Comparison of ENCODE assay signal across 9 cellular contexts in the genomic region with DNA sequence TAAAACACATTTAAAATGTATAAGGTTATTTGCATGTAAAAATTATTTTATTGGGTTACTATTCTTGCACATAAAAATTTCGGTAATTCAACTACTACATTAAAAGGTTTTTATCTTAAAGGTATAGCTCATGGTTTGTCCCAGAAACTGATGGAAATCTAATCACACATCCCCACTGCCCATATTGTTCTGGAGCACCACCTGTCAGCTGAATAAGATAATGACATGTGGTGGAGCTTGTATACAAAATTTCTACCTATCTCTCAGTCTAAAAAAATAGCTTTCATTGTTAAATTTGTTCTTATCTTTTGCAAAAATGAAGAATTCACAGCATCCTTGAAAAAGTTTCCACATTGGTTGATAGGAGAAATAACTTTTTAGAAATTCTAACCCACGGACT. TPM values are rescaled to one million over a fixed set of nuclear protein-coding genes. Genes with fewer than 3 reads are reported as not detected.
DNase-seq lines count a peak whose midpoint lies in the region; ATAC-seq and TF ChIP-seq lines count a peak whose summit lies in the region.
"Had no signal": no experiment of that assay in that cellular context is flagged by ENCODE, and none has a peak within 500 bp of the region (broad histone marks: within the 10 kb centered on the region; RNA-seq: fewer than 3 reads in every experiment).

No MANE protein-coding gene starts in this region.

- peaks cover 0 to 1% (median 0%) of the 10 kb centered on the region in 11 donors for H3K9me3 Mint-ChIP-seq in naive thymus-derived CD4-positive, alpha-beta T cell
- H3K9me3 Mint-ChIP-seq: activated CD4-positive, alpha-beta T cell treated with anti-CD3 and anti-CD28 coated beads, Interleukin-2, amount 10 ng/mL, durations not matched to agents 7 days and 5 days had no signal

- peaks cover 0 to 5% (median 0%) of the 10 kb centered on the region in 5 donors for H3K27me3 Mint-ChIP-seq in naive thymus-derived CD4-positive, alpha-beta T cell
- H3K27me3 Mint-ChIP-seq: activated CD4-positive, alpha-beta T cell treated with anti-CD3 and anti-CD28 coated beads, Interleukin-2, amount 10 ng/mL, durations not matched to agents 7 days and 5 days had no signal

- no peak overlapping the region for H3K9ac ChIP-seq in neural cell (ENCODE audit: low read length)

- H3K4me3 ChIP-seq in neural cell (ENCODE audit: low read length) (no peak overlapping the region), spleen (no peak overlapping the region)
- H3K4me3 ChIP-seq in naive thymus-derived CD4-positive, alpha-beta T cell (ENCODE audit: low read length) = no peak overlapping the region
- H3K4me3 ChIP-seq: body of pancreas had no signal

- TF ChIP-seq CTCF in LNCAP (IDR thresholded peaks at IDR 0.05) (peak; percentile 66), neural cell (IDR thresholded peaks at IDR 0.05; ENCODE audit: poor library complexity, severe bottlenecking) (peak; percentile 43), spleen (IDR thresholded peaks at IDR 0.05 in 8 of 11, conservative IDR thresholded peaks at IDR 0.05 in 3 of 11) (no peak)

- CTCF ChIA-PET in naive thymus-derived CD4-positive, alpha-beta T cell (lab: Charles Lee) = interaction anchor here (0.7 kb wide), 2 partner anchors 21 to 180 kb away, joined by 3 to 4 read pairs; no protein-coding TSS in a partner anchor

- no peak overlapping the region for H3K27ac ChIP-seq in neural cell (ENCODE audit: low read length)
- no peak overlapping the region for H3K27ac ChIP-seq in spleen
- H3K27ac ChIP-seq in naive thymus-derived CD4-positive, alpha-beta T cell (ENCODE audit: low read depth, low read length) = no peak overlapping the region
- H3K27ac ChIP-seq: body of pancreas had no signal

- H3K27ac Mint-ChIP-seq in naive thymus-derived CD4-positive, alpha-beta T cell = no peak overlapping the region
- H3K27ac Mint-ChIP-seq: activated CD4-positive, alpha-beta T cell treated with anti-CD3 and anti-CD28 coated beads, Interleukin-2, amount 10 ng/mL, durations not matched to agents 7 days and 5 days had no signal

- ATAC-seq in naive thymus-derived CD4-positive, alpha-beta T cell = no peak
- no peak for ATAC-seq in GM21528 (IDR thresholded peaks at IDR 0.05; ENCODE audit: low FRiP score, unreplicated experiment)
- ATAC-seq: body of pancreas had no signal

- TF ChIP-seq RAD21 in neural cell (conservative IDR thresholded peaks at IDR 0.05) = peak; percentile 56

- H3K4me1 Mint-ChIP-seq in naive thymus-derived CD4-positive, alpha-beta T cell = no peaks in the 10 kb centered on the region
- H3K4me1 Mint-ChIP-seq: activated CD4-positive, alpha-beta T cell treated with anti-CD3 and anti-CD28 coated beads, Interleukin-2, amount 10 ng/mL, durations not matched to agents 7 days and 5 days had no signal

- H3F3A ChIP-seq in neural cell (ENCODE audit: insufficient read depth, low read length, poor library complexity, severe bottlenecking) = no peaks in the 10 kb centered on the region

- H3K4me3 Mint-ChIP-seq in naive thymus-derived CD4-positive, alpha-beta T cell = no peak overlapping the region
- H3K4me3 Mint-ChIP-seq: activated CD4-positive, alpha-beta T cell treated with anti-CD3 and anti-CD28 coated beads, Interleukin-2, amount 10 ng/mL, durations not matched to agents 7 days and 5 days had no signal

- no peaks in the 10 kb centered on the region for H4K20me1 ChIP-seq in neural cell (ENCODE audit: insufficient read depth)

- 35 to 61% (median 46%) methylated on average over 2 of the region's 2 CpGs for WGBS in spleen, 5 donors

- TF ChIP-seq EP300 in neural cell (conservative IDR thresholded peaks at IDR 0.05; ENCODE audit: poor library complexity, severe bottlenecking) = no peak

- H3K36me3 ChIP-seq in neural cell (ENCODE audit: insufficient read depth, low read length) (no peaks in the 10 kb centered on the region), spleen (no peaks in the 10 kb centered on the region)
- no peaks in the 10 kb centered on the region for H3K36me3 ChIP-seq in naive thymus-derived CD4-positive, alpha-beta T cell (ENCODE audit: control insufficient read depth in 2 of 3, insufficient read depth in 3 of 3, low read length in 3 of 3)

- no peak overlapping the region for H2AFZ ChIP-seq in neural cell (ENCODE audit: low read depth, low read length)

- no peaks in the 10 kb centered on the region for H3K36me3 Mint-ChIP-seq in naive thymus-derived CD4-positive, alpha-beta T cell

- no peak for TF ChIP-seq POLR2A in spleen (IDR thresholded peaks at IDR 0.05)

- H3K9me2 ChIP-seq in neural cell (ENCODE audit: insufficient read depth, low read length) = no peaks in the 10 kb centered on the region

- H3K4me2 ChIP-seq in neural cell (ENCODE audit: low read length) = no peak overlapping the region

- POLR2A ChIA-PET in naive thymus-derived CD4-positive, alpha-beta T cell (lab: Charles Lee) = no interaction called here

- intact Hi-C loops in spleen (cut with DNase I; ENCODE audit: low total_unique reads) = no loop called here
- intact Hi-C loops in naive thymus-derived CD4-positive, alpha-beta T cell (cut with micrococcal nuclease) = no loop called here

- H3K79me2 ChIP-seq in neural cell (replicated peaks; ENCODE audit: insufficient read depth, low read length) = no peaks in the 10 kb centered on the region

- H3K27me3 ChIP-seq in neural cell (ENCODE audit: insufficient read depth, low read depth, low read length) (no peaks in the 10 kb centered on the region), spleen (replicated peaks in 1 of 7) (no peaks in the 10 kb centered on the region)
- no peaks in the 10 kb centered on the region for H3K27me3 ChIP-seq in naive thymus-derived CD4-positive, alpha-beta T cell (ENCODE audit: control insufficient read depth in 2 of 2, insufficient read depth in 2 of 2, low read length in 2 of 2)
- H3K27me3 ChIP-seq: body of pancreas had no signal

- DNase-seq in ELR (ENCODE audit: low read depth) (peak; percentile 50), astrocyte of the hippocampus (ENCODE audit: low read depth, low spot score) (peak; percentile 30), spleen (no peak)
- DNase-seq in naive thymus-derived CD4-positive, alpha-beta T cell = no peak
- DNase-seq: activated CD4-positive, alpha-beta T cell treated with anti-CD3 and anti-CD28 coated beads, Interleukin-2, amount 10 ng/mL, durations not matched to agents 7 days and 5 days; body of pancreas had no signal

- no peaks in the 10 kb centered on the region for H3K4me1 ChIP-seq in spleen
- no peaks in the 10 kb centered on the region for H3K4me1 ChIP-seq in naive thymus-derived CD4-positive, alpha-beta T cell (ENCODE audit: control insufficient read depth in 2 of 2, insufficient read depth in 2 of 2, low read length in 2 of 2)
- H3K4me1 ChIP-seq: body of pancreas had no signal

- H3K9me3 ChIP-seq in neural cell (ENCODE audit: low read length) = no peaks in the 10 kb centered on the region
- no peaks in the 10 kb centered on the region for H3K9me3 ChIP-seq in spleen
- H3K9me3 ChIP-seq in naive thymus-derived CD4-positive, alpha-beta T cell (ENCODE audit: control insufficient read depth in 2 of 3, low read length in 3 of 3) = no peaks in the 10 kb centered on the region
- H3K9me3 ChIP-seq: body of pancreas had no signal

TF ChIP-seq in neural cell, 6 proteins besides CTCF, POLR2A, EP300 and RAD21:
- TF ChIP-seq SMC3 (conservative IDR thresholded peaks at IDR 0.05; ENCODE audit: poor library complexity) (peak; percentile 53), POLR2AphosphoS5 (IDR thresholded peaks at IDR 0.05) (no peak)

RNA-seq across cellular contexts. Expression of a gene that starts 18.3 kb away (rescaled TPM):
- polyA plus RNA-seq in neural cell (0.69 and 0.88 TPM in 2 replicates), spleen (under 1 TPM; under 0.01 to 0.02 (median under 0.01) TPM)
- polyA minus RNA-seq in neural cell = 2.9 and 3.7 TPM in 2 replicates
- total RNA-seq in spleen = 1 to 10 TPM in 2 of 7 donors, under 1 TPM in 5; 0.21 to 1.4 (median 0.59) TPM
- not detected for total RNA-seq in naive thymus-derived CD4-positive, alpha-beta T cell
- not detected for polyA plus RNA-seq in naive thymus-derived CD4-positive, alpha-beta T cell
- total RNA-seq: activated CD4-positive, alpha-beta T cell treated with anti-CD3 and anti-CD28 coated beads, Interleukin-2, amount 10 ng/mL, durations not matched to agents 7 days and 5 days had no signal

Comparison
In these comparisons a context has a peak if more than half of its experiments do, and no peak if none do; other contexts are left out.
1. DNase-seq: peak in ELR (single experiment) and astrocyte of the hippocampus (single experiment); none in spleen (single experiment) and naive thymus-derived CD4-positive, alpha-beta T cell (0 of 9).
2. CTCF ChIP-seq: peak in LNCAP (single experiment) and neural cell (single experiment); none in spleen (0 of 11).